Comparison of ENCODE assay signal across 28 cellular contexts in the genomic region with DNA sequence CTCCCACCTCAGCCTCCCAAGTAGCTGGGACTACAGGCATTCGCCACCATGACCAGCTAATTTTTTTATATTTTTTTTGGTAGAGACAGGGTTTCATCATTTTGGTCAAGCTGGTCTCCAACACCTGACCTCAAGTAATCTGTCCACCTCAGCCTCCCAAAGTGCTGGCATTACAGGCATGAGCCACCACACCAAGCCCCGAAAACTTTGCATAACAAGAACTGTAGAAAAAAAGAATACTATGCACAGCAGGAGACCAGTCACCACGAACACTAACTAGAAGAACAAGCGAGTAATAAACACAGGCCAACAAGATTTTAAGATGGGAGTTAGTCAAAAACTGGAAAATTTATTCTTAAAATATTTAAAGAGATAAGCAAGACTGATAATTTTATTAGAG.
"Had no signal": no experiment of that assay in that cellular context is flagged by ENCODE, and none has a peak within 500 bp of the region (broad histone marks: within the 10 kb centered on the region; RNA-seq: fewer than 3 reads in every experiment).

No MANE protein-coding gene starts in this region.

- H3K4me3 Mint-ChIP-seq: activated CD4-positive, alpha-beta memory T cell treated with anti-CD3 and anti-CD28 coated beads for 36 hours; activated CD4-positive, alpha-beta T cell treated with anti-CD3 and anti-CD28 coated beads for 36 hours; activated CD4-positive, alpha-beta T cell treated with anti-CD3 and anti-CD28 coated beads, Interleukin-2, amount 10 ng/mL, durations not matched to agents 24 days and 14 days; activated naive CD8-positive, alpha-beta T cell; activated T-cell treated with anti-CD3 and anti-CD28 coated beads, Interleukin-2, amount 50 U/mL, for 4 hours; activated T-helper 17 cell treated with anti-CD3 and anti-CD28 coated beads, Interleukin-2, amount 50 U/mL, for 72 hours; endodermal cell; T-helper 17 cell; T-helper 2 cell treated with Interferon-gamma antibody and Interleukin-4, amounts not matched to agents 5 μg/mL and 100 μg/mL, for 36 hours had no signal

- H3K4me1 Mint-ChIP-seq: activated CD4-positive, alpha-beta T cell treated with anti-CD3 and anti-CD28 coated beads for 36 hours; activated CD4-positive, alpha-beta T cell treated with anti-CD3 and anti-CD28 coated beads, Interleukin-2, amount 10 ng/mL, durations not matched to agents 24 days and 14 days; activated T-helper 17 cell treated with anti-CD3 and anti-CD28 coated beads, Interleukin-2, amount 50 U/mL, for 72 hours had no signal

- H3K27ac ChIP-seq: WERI-Rb-1 had no signal

- H3K36me3 Mint-ChIP-seq: activated CD4-positive, alpha-beta memory T cell treated with anti-CD3 and anti-CD28 coated beads for 36 hours; activated naive CD8-positive, alpha-beta T cell had no signal

- H3K9me3 Mint-ChIP-seq: activated CD4-positive, alpha-beta memory T cell treated with anti-CD3 and anti-CD28 coated beads for 36 hours; activated CD4-positive, alpha-beta T cell treated with anti-CD3 and anti-CD28 coated beads, Interleukin-2, amount 10 ng/mL, durations not matched to agents 24 days and 14 days; activated T-cell treated with anti-CD3 and anti-CD28 coated beads, Interleukin-2, amount 50 U/mL, for 4 hours; activated T-helper 17 cell treated with anti-CD3 and anti-CD28 coated beads, Interleukin-2, amount 50 U/mL, for 72 hours; endodermal cell; T-helper 2 cell treated with Interferon-gamma antibody and Interleukin-4, amounts not matched to agents 5 μg/mL and 100 μg/mL, for 36 hours had no signal

- DNase-seq: activated CD4-positive, alpha-beta memory T cell treated with anti-CD3 and anti-CD28 coated beads for 36 hours; activated CD4-positive, alpha-beta T cell treated with anti-CD3 and anti-CD28 coated beads for 36 hours; activated CD4-positive, alpha-beta T cell treated with anti-CD3 and anti-CD28 coated beads, Interleukin-2, amount 10 ng/mL, durations not matched to agents 24 days and 14 days; activated CD4-positive, CD25-positive, alpha-beta regulatory T cell; activated CD4-positive, CD25-positive, alpha-beta regulatory T cell treated with anti-CD3 and anti-CD28 coated beads, Interleukin-2, amount 50 U/mL, for 72 hours; activated CD8-positive, alpha-beta memory T cell treated with anti-CD3 and anti-CD28 coated beads for 24 hours; activated effector memory CD4-positive, alpha-beta T cell treated with Interleukin-2 at 50 U/mL for 16 hours; activated gamma-delta T cell treated with Interleukin-2 at 50 U/mL for 16 hours; activated naive CD4-positive, alpha-beta T cell treated with anti-CD3 and anti-CD28 coated beads, Interleukin-2, amount 50 U/mL, for 16 hours; activated naive CD4-positive, alpha-beta T cell treated with Interleukin-2 at 50 U/mL for 16 hours; activated T-cell treated with anti-CD3 and anti-CD28 coated beads, Interleukin-2, amount 50 U/mL, for 4 hours; amniotic stem cell; anterior cingulate cortex; caudate nucleus; cortex of kidney; dermis blood vessel endothelial cell; effector CD4-positive, alpha-beta T cell; endodermal cell; foreskin fibroblast; head of caudate nucleus; T-helper 1 cell; T-helper 17 cell; T1000; WERI-Rb-1 had no signal

- H3K27me3 Mint-ChIP-seq: activated CD4-positive, alpha-beta memory T cell treated with anti-CD3 and anti-CD28 coated beads for 36 hours; activated CD4-positive, alpha-beta T cell treated with anti-CD3 and anti-CD28 coated beads for 36 hours; activated CD4-positive, alpha-beta T cell treated with anti-CD3 and anti-CD28 coated beads, Interleukin-2, amount 10 ng/mL, durations not matched to agents 24 days and 14 days; activated naive CD8-positive, alpha-beta T cell; activated T-helper 17 cell treated with anti-CD3 and anti-CD28 coated beads, Interleukin-2, amount 50 U/mL, for 72 hours; T-helper 17 cell had no signal

- ATAC-seq: activated CD4-positive, alpha-beta T cell treated with anti-CD3 and anti-CD28 coated beads for 36 hours; activated T-cell treated with anti-CD3 and anti-CD28 coated beads, Interleukin-2, amount 50 U/mL, for 4 hours; activated T-helper 17 cell treated with anti-CD3 and anti-CD28 coated beads, Interleukin-2, amount 50 U/mL, for 72 hours; esophagus mucosa; T-helper 17 cell had no signal

- H3K27ac Mint-ChIP-seq: activated CD4-positive, alpha-beta memory T cell treated with anti-CD3 and anti-CD28 coated beads for 36 hours; activated CD4-positive, alpha-beta T cell treated with anti-CD3 and anti-CD28 coated beads for 36 hours; activated CD4-positive, alpha-beta T cell treated with anti-CD3 and anti-CD28 coated beads, Interleukin-2, amount 10 ng/mL, durations not matched to agents 24 days and 14 days; activated naive CD8-positive, alpha-beta T cell; activated T-helper 17 cell treated with anti-CD3 and anti-CD28 coated beads, Interleukin-2, amount 50 U/mL, for 72 hours; endodermal cell; T-helper 17 cell; T-helper 2 cell treated with Interferon-gamma antibody and Interleukin-4, amounts not matched to agents 5 μg/mL and 100 μg/mL, for 36 hours had no signal

- H3K36me3 ChIP-seq: WERI-Rb-1 had no signal
